In the genomic region with DNA sequence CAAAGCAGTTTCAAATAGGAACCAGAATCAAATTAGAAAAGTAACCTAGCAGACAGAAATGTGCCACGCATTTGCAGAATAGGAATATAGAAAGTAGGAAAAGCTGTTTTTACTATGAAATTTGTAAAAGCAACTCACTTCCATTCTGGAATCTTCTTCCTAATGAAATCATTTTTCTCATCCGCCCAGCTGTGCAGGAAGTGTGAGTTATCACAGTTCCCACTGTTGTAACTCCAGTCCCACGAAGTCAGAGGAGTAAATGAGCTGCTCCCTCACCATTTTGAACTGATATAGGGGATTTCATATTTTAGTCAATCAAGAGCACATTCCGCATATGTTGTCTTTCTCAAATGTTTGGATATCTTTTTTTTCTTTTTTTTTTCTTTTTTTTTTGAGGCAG, we compare ENCODE assay signal across 21 cellular contexts.
"Had no signal": no experiment of that assay in that cellular context is flagged by ENCODE, and none has a peak within 500 bp of the region (broad histone marks: within the 10 kb centered on the region; RNA-seq: fewer than 3 reads in every experiment).

No MANE protein-coding gene starts in this region.

- H3K27ac ChIP-seq: esophagus squamous epithelium, hepatocyte, skin epidermis, suprapubic skin, transverse colon, uterus had no signal

- H3K27me3 ChIP-seq: esophagus squamous epithelium, hepatocyte, suprapubic skin, uterus had no signal

- H3K4me3 Mint-ChIP-seq: dendritic cell treated with granulocyte-macrophage colony-stimulating factor and Interleukin-4, amounts not matched to agents 40 ng/mL and 50 ng/mL, for 4 days; effector memory CD8-positive, alpha-beta T cell; stimulated activated naive CD8-positive, alpha-beta T cell treated with anti-CD3 and anti-CD28 coated beads, Interleukin-15, amount 100 ng/mL, for 72 hours; T-helper 2 cell treated with Interferon-gamma antibody and Interleukin-4, amounts not matched to agents 5 μg/mL and 100 μg/mL, for 36 hours had no signal

- H3K9me3 ChIP-seq: suprapubic skin, uterus had no signal

- DNase-seq: activated CD4-positive, alpha-beta T cell treated with anti-CD3 and anti-CD28 coated beads, Interleukin-2, amount 50 U/mL, for 4 hours; activated gamma-delta T cell treated with Interleukin-2 at 50 U/mL for 16 hours; amniotic stem cell; effector memory CD8-positive, alpha-beta T cell; esophagus squamous epithelium; left colon; midbrain; occipital lobe; stimulated activated CD4-positive, alpha-beta T cell treated with anti-CD3 and anti-CD28 coated beads, Interleukin-15, amount 100 ng/mL, for 24 hours; stimulated activated CD4-positive, alpha-beta T cell treated with anti-CD3 and anti-CD28 coated beads, Interleukin-2, amount 100 ng/mL, for 48 hours; stimulated activated naive CD8-positive, alpha-beta T cell treated with anti-CD3 and anti-CD28 coated beads, Interleukin-15, amount 100 ng/mL, for 72 hours; transverse colon; uterus had no signal

- H3K27ac Mint-ChIP-seq: activated naive CD4-positive, alpha-beta T cell treated with anti-CD3 and anti-CD28 coated beads, Interleukin-2, amount 50 U/mL, for 72 hours; dendritic cell treated with granulocyte-macrophage colony-stimulating factor and Interleukin-4, amounts not matched to agents 40 ng/mL and 50 ng/mL, for 4 days; effector memory CD8-positive, alpha-beta T cell; progenitor cell of endocrine pancreas; stimulated activated naive CD8-positive, alpha-beta T cell treated with anti-CD3 and anti-CD28 coated beads, Interleukin-15, amount 100 ng/mL, for 72 hours; T-helper 2 cell treated with Interferon-gamma antibody and Interleukin-4, amounts not matched to agents 5 μg/mL and 100 μg/mL, for 36 hours had no signal

- H3K36me3 ChIP-seq: esophagus squamous epithelium, suprapubic skin, transverse colon, uterus had no signal

- H3K4me1 Mint-ChIP-seq: stimulated activated naive CD8-positive, alpha-beta T cell treated with anti-CD3 and anti-CD28 coated beads, Interleukin-15, amount 100 ng/mL, for 72 hours had no signal

- H3K4me1 ChIP-seq: esophagus squamous epithelium, transverse colon, uterus had no signal

- H3K4me2 ChIP-seq: hepatocyte had no signal

- ATAC-seq: activated naive CD4-positive, alpha-beta T cell treated with anti-CD3 and anti-CD28 coated beads, Interleukin-2, amount 50 U/mL, for 72 hours; effector memory CD8-positive, alpha-beta T cell; left colon; stimulated activated naive CD8-positive, alpha-beta T cell treated with anti-CD3 and anti-CD28 coated beads, Interleukin-15, amount 100 ng/mL, for 72 hours had no signal

- H3K27me3 Mint-ChIP-seq: dendritic cell treated with granulocyte-macrophage colony-stimulating factor and Interleukin-4, amounts not matched to agents 40 ng/mL and 50 ng/mL, for 4 days; progenitor cell of endocrine pancreas had no signal

- H3K79me2 ChIP-seq: hepatocyte had no signal

- H3K9me3 Mint-ChIP-seq: activated naive CD4-positive, alpha-beta T cell treated with anti-CD3 and anti-CD28 coated beads, Interleukin-2, amount 50 U/mL, for 72 hours; effector memory CD8-positive, alpha-beta T cell; stimulated activated naive CD8-positive, alpha-beta T cell treated with anti-CD3 and anti-CD28 coated beads, Interleukin-15, amount 100 ng/mL, for 72 hours; T-helper 2 cell treated with Interferon-gamma antibody and Interleukin-4, amounts not matched to agents 5 μg/mL and 100 μg/mL, for 36 hours had no signal

- H3K4me3 ChIP-seq: esophagus squamous epithelium, hepatocyte, lung, skin epidermis, suprapubic skin, transverse colon, uterus had no signal

- H2AFZ ChIP-seq: hepatocyte had no signal
